In the genomic region with DNA sequence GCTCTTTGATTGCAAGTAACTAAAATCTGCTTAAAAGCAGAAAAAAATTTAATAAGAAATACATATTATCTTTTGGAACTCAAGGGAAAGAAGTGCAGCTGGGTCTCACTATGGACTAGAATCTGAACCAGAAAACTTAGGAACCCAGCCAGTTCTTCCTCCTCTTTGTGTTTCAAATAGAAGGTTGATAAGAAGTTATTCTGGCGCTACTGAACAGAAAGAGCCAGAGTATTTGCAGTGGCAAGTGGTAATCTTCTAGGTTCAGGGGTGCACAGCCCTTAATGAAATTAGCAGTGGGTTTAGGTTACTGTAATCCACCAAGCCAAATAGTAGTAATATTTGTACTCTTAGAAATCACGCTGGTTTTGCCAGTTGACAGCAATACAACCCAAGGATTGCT, we compare ENCODE assay signal across 26 cellular contexts. TPM values are rescaled to one million over a fixed set of nuclear protein-coding genes. Genes with fewer than 3 reads are reported as not detected.
DNase-seq lines count a peak whose midpoint lies in the region; ATAC-seq and TF ChIP-seq lines count a peak whose summit lies in the region.
"Had no signal": no experiment of that assay in that cellular context is flagged by ENCODE, and none has a peak within 500 bp of the region (broad histone marks: within the 10 kb centered on the region; RNA-seq: fewer than 3 reads in every experiment).

No MANE protein-coding gene starts in this region.

- no peak for TF ChIP-seq CTCF in heart left ventricle (IDR thresholded peaks at IDR 0.05)
- TF ChIP-seq CTCF in right atrium auricular region (IDR thresholded peaks at IDR 0.05) = no peak

- no peaks in the 10 kb centered on the region for H3K9me3 ChIP-seq in heart left ventricle
- H3K9me3 ChIP-seq in right atrium auricular region = no peaks in the 10 kb centered on the region
- H3K9me3 ChIP-seq: BE2C had no signal

- WGBS in heart left ventricle, 4 donors = 60 to 71% (median 66%) methylated on average over 2 of the region's 2 CpGs

- no peak for TF ChIP-seq POLR2A in heart left ventricle (IDR thresholded peaks at IDR 0.05)

- ATAC-seq in heart left ventricle = peak in 3 of 4 donors; percentile 42 to 60 (median 58)
- peak; percentile 74 for ATAC-seq in left ventricle myocardium superior
- ATAC-seq in left cardiac atrium = no peak
- no peak for ATAC-seq in HG03175 (IDR thresholded peaks at IDR 0.05; ENCODE audit: unreplicated experiment)
- ATAC-seq: GM12878 had no signal

- H3K36me3 ChIP-seq in heart left ventricle (peaks cover 0 to 14% (median 4%) of the 10 kb centered on the region in 9 donors), right atrium auricular region (no peaks in the 10 kb centered on the region)
- H3K36me3 ChIP-seq: BE2C had no signal

- H3K27ac ChIP-seq in heart left ventricle = no peak overlapping the region
- H3K27ac ChIP-seq in right atrium auricular region = no peak overlapping the region
- H3K27ac ChIP-seq: BLaER1 had no signal

- intact Hi-C loops in heart left ventricle (cut with DNase I) (no loop called here), left ventricle myocardium superior (cut with micrococcal nuclease) (no loop called here), left cardiac atrium (cut with DNase I) (no loop called here)

- no peak for DNase-seq in heart left ventricle
- DNase-seq in right atrium auricular region (ENCODE audit: low spot score) = no peak
- DNase-seq in left ventricle myocardium superior = no peak
- no peak for DNase-seq in left cardiac atrium
- peak; percentile 16 for DNase-seq in NCI-H82 treated with DMSO at 0.1 percent for 48 hours (lab: John Stamatoyannopoulos, UW; ENCODE audit: unreplicated experiment)
- no peak for DNase-seq in activated naive CD4-positive, alpha-beta T cell treated with anti-CD3 and anti-CD28 coated beads, Interleukin-2, amount 50 U/mL, for 16 hours
- DNase-seq: 8988T; ACHN; BE2C; C1 segment of cervical spinal cord; CD4-positive, alpha-beta memory T cell; CD4-positive, CD25-positive, alpha-beta regulatory T cell; CD8-positive, alpha-beta memory T cell; COR-L47; DMS 273 treated with DMSO at 0.1 percent for 48 hours; DMS153; DMS53; DMS79; DND-41; EL; GDM1 had no signal

- H3K27me3 ChIP-seq in heart left ventricle (no peaks in the 10 kb centered on the region), right atrium auricular region (no peaks in the 10 kb centered on the region)
- H3K27me3 ChIP-seq: BE2C, BLaER1 had no signal

- H3K4me1 ChIP-seq in heart left ventricle (peaks cover 0 to 13% (median 3%) of the 10 kb centered on the region in 12 donors), right atrium auricular region (no peaks in the 10 kb centered on the region)
- H3K4me1 ChIP-seq: BE2C, BLaER1 had no signal

- H3K4me3 ChIP-seq in heart left ventricle (no peak overlapping the region), right atrium auricular region (no peak overlapping the region)
- H3K4me3 ChIP-seq: BLaER1, GM12878 had no signal

RNA-seq across cellular contexts. Expression of a gene that starts 28.5 kb away (rescaled TPM):
- total RNA-seq in heart left ventricle (1 to 10 TPM; 1.8 to 7.7 (median 5.1) TPM), right atrium auricular region (1 to 10 TPM; 4.2 to 6.5 TPM), left ventricle myocardium superior (4.4 TPM), left cardiac atrium (1 to 10 TPM; 2.0 to 4.5 TPM)
- polyA plus RNA-seq in heart left ventricle = 1 to 10 TPM in 1 of 2 donors, under 1 TPM in 1; 0.67 to 1.1 TPM

RNA-seq across cellular contexts. Expression of a gene that starts 33.4 kb away (rescaled TPM):
- not detected for total RNA-seq in heart left ventricle
- not detected for polyA plus RNA-seq in heart left ventricle
- total RNA-seq in right atrium auricular region = not detected
- total RNA-seq in left ventricle myocardium superior = not detected
- total RNA-seq in left cardiac atrium = not detected
- total RNA-seq: CD4-positive, alpha-beta memory T cell; CD4-positive, CD25-positive, alpha-beta regulatory T cell; Daoy had no signal
- polyA plus RNA-seq: CD14-positive monocyte; CD4-positive, alpha-beta memory T cell; CD4-positive, CD25-positive, alpha-beta regulatory T cell; CD8-positive, alpha-beta memory T cell had no signal

Comparison
In these comparisons a context has a peak if more than half of its experiments do, and no peak if none do; other contexts are left out.
1. ATAC-seq: peak in heart left ventricle (3 of 4) and left ventricle myocardium superior (single experiment); none in left cardiac atrium (0 of 2) and HG03175 (single experiment).